34 cellular contexts compared by ENCODE assay signal in genomic region chr2:119625226-119625625, GRCh38.
"Had no signal": no experiment of that assay in that cellular context is flagged by ENCODE, and none has a peak within 500 bp of the region (broad histone marks: within the 10 kb centered on the region; RNA-seq: fewer than 3 reads in every experiment).

No MANE protein-coding gene starts in this region.

- H3K4me2 ChIP-seq: KMS-11 had no signal

- H3K27ac ChIP-seq: KMS-11 had no signal

- H3K4me3 ChIP-seq: MG63 had no signal

- DNase-seq: Karpas-422, Kasumi-1, MG63, MM.1S, MV-4-11, NCI-H1048, NCI-H1092, NCI-H1092 treated with DMSO at 0.1 percent for 48 hours, NCI-H1105, NCI-H1105 treated with DMSO at 0.1 percent for 48 hours, NCI-H1417, NCI-H1417 treated with DMSO at 0.1 percent for 48 hours, NCI-H1436, NCI-H1436 treated with DMSO at 0.1 percent for 48 hours, NCI-H146, NCI-H1694, NCI-H1694 treated with DMSO at 0.1 percent for 48 hours, NCI-H187, NCI-H187 treated with DMSO at 0.1 percent for 48 hours, NCI-H1930, NCI-H2029, NCI-H2029 treated with DMSO at 0.1 percent for 48 hours, NCI-H2081, NCI-H2081 treated with DMSO at 0.1 percent for 48 hours, NCI-H2107, NCI-H2171, NCI-H2171 treated with DMSO at 0.1 percent for 48 hours, NCI-H2227 treated with DMSO at 0.1 percent for 48 hours, NCI-H226, NCI-H345, NCI-H446, NCI-H446 treated with DMSO at 0.1 percent for 48 hours, NCI-H510A had no signal

- H3K9ac ChIP-seq: KMS-11 had no signal

- H3K36me3 ChIP-seq: MG63 had no signal
